Comparison of ENCODE assay signal across 20 cellular contexts in the genomic region with DNA sequence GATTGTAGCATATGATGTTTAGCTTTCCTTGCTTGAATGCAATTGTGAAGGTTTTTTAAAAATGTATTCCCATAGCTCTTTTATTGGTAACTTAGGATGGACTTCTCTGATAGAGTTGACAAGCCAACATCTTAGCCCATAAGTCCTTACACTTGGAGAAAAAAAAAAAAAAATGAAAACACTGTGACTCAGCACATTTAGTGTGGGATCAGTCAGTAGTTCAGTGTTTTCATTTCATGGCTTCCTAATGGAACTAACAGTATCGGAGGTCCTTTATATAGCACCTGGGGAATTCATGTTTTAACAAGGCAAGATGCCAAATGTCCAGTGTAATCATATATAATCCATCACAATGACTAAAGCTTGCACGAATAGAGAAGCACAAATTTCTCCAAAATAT.
DNase-seq lines count a peak whose midpoint lies in the region; ATAC-seq, FAIRE-seq and TF ChIP-seq lines count a peak whose summit lies in the region.
"Had no signal": no experiment of that assay in that cellular context is flagged by ENCODE, and none has a peak within 500 bp of the region (broad histone marks: within the 10 kb centered on the region; RNA-seq: fewer than 3 reads in every experiment).

No MANE protein-coding gene starts in this region.

- TF ChIP-seq CTCF in SK-N-SH (IDR thresholded peaks at IDR 0.05), result no peak
- no peak for TF ChIP-seq CTCF in K562 (IDR thresholded peaks at IDR 0.05 in 2 of 3, conservative IDR thresholded peaks at IDR 0.05 in 1 of 3; ENCODE audit: insufficient read depth in 2 of 3, low read depth in 1 of 3, low read length in 3 of 3)

- no peak overlapping the region for H3K4me3 ChIP-seq in SK-N-SH (ENCODE audit: low read depth in 2 of 2, low read length in 1 of 2)
- H3K4me3 ChIP-seq in K562, result no peak overlapping the region
- H3K4me3 ChIP-seq: BLaER1, cardiac muscle cell, upper lobe of left lung had no signal

- WGBS in SK-N-SH (ENCODE audit: low lambda C conversion rate), result 35% methylated on average over 2 of the region's 2 CpGs
- 0% methylated on average over 2 of the region's 2 CpGs for WGBS in K562 (ENCODE audit: insufficient coverage, low coverage, missing lambda C conversion rate)

- no peaks in the 10 kb centered on the region for H3K9me2 ChIP-seq in SK-N-SH

- TF ChIP-seq POLR2A in K562 (conservative IDR thresholded peaks at IDR 0.05), result no peak
- no peak for TF ChIP-seq POLR2A in GM18505 (IDR thresholded peaks at IDR 0.05; ENCODE audit: borderline replicate concordance, extremely low read depth, insufficient read depth, insufficient read length)

- intact Hi-C loops in K562 (cut with micrococcal nuclease), result no loop called here

- no peak overlapping the region for H3K9ac ChIP-seq in SK-N-SH
- H3K9ac ChIP-seq in K562 (ENCODE audit: insufficient read depth in 1 of 2, low read depth in 2 of 2, low read length in 2 of 2), result no peak overlapping the region
- H3K9ac ChIP-seq: BLaER1 had no signal

- in situ Hi-C loops in K562 (cut with MboI), result no loop called here

- H3K9me1 ChIP-seq in K562 (ENCODE audit: control insufficient read depth, insufficient read depth, low read length), result no peaks in the 10 kb centered on the region

- H3K4me2 ChIP-seq in SK-N-SH (no peak overlapping the region), K562 (ENCODE audit: insufficient read depth, low read length) (no peak overlapping the region)
- H3K4me2 ChIP-seq: BLaER1 had no signal

- no peak overlapping the region for H3K27ac ChIP-seq in SK-N-SH (ENCODE audit: low read depth in 2 of 2, low read length in 1 of 2)
- no peak overlapping the region for H3K27ac ChIP-seq in K562 (ENCODE audit: extremely low read depth, low read depth, low read length)
- H3K27ac ChIP-seq: BLaER1, cardiac muscle cell, HL-60, upper lobe of left lung had no signal

- no TSS peak for BruUV-seq in K562 (replicated peaks; lab: Mats Ljungman, UMichigan)

- CTCF ChIA-PET in SK-N-SH (lab: Yijun Ruan, JAX) (interaction anchor here (1.8 kb wide), 1 partner anchor 18 kb away, joined by 4 read pairs; no protein-coding TSS in a partner anchor), K562 (lab: Yijun Ruan, JAX; ENCODE audit: low intra/inter-chr PET ratio) (no interaction called here)

- H3K4me1 ChIP-seq in SK-N-SH (ENCODE audit: control insufficient read depth in 1 of 2, insufficient read depth in 2 of 2, low read depth in 1 of 2, low read length in 1 of 2) (peaks cover 0 to 6% of the 10 kb centered on the region in 2 experiments; a peak in 1 of 4 replicates), K562 (replicated peaks in 1 of 2; ENCODE audit: control insufficient read depth in 2 of 2, insufficient read depth in 2 of 2, low read length in 2 of 2) (no peaks in the 10 kb centered on the region)
- H3K4me1 ChIP-seq: BLaER1, upper lobe of left lung had no signal

- no peaks in the 10 kb centered on the region for H3K9me3 ChIP-seq in SK-N-SH
- no peaks in the 10 kb centered on the region for H3K9me3 ChIP-seq in K562 (replicated peaks; ENCODE audit: control insufficient read depth, insufficient read depth, low read depth, low read length)
- H3K9me3 ChIP-seq: BLaER1, upper lobe of left lung had no signal

- DNase-seq in SK-N-SH (no peak), K562 (ENCODE audit: extremely low read depth in 1 of 4, low spot score in 3 of 4) (peak in 1 of 4 experiments; percentile 1), glomerular visceral epithelial cell (ENCODE audit: extremely low spot score) (peak; percentile 55), SW480 (ENCODE audit: low spot score) (no peak)
- DNase-seq: activated CD4-positive, alpha-beta T cell treated with anti-CD3 and anti-CD28 coated beads, Interleukin-2, amount 10 ng/mL, durations not matched to agents 7 days and 5 days; glutamatergic neuron; left colon; NCI-H1436 treated with DMSO at 0.1 percent for 48 hours; SIG-M5; upper lobe of left lung had no signal

- no peak for ATAC-seq in SK-N-SH treated with all-trans-retinoic acid at 6 μM for 48 hours
- no peak for ATAC-seq in K562
- no peak for ATAC-seq in GM19324 (IDR thresholded peaks at IDR 0.05; ENCODE audit: low FRiP score, unreplicated experiment)
- ATAC-seq in GM18505 (IDR thresholded peaks at IDR 0.05; ENCODE audit: unreplicated experiment), result no peak
- ATAC-seq in GM19467 (IDR thresholded peaks at IDR 0.05; ENCODE audit: unreplicated experiment), result no peak
- ATAC-seq: activated T-helper 17 cell treated with anti-CD3 and anti-CD28 coated beads, Interleukin-2, amount 50 U/mL, for 72 hours; left colon had no signal

- H2AFZ ChIP-seq in SK-N-SH (ENCODE audit: low read depth) (no peak overlapping the region), K562 (ENCODE audit: low read depth, low read length) (no peak overlapping the region)

- H3K36me3 ChIP-seq in SK-N-SH (replicated peaks in 1 of 2; ENCODE audit: control insufficient read depth in 1 of 2, insufficient read depth in 2 of 2, low read length in 1 of 2) (no peaks in the 10 kb centered on the region), K562 (ENCODE audit: control insufficient read depth, insufficient read depth, low read length) (no peaks in the 10 kb centered on the region)
- H3K36me3 ChIP-seq: BLaER1, cardiac muscle cell, upper lobe of left lung had no signal

- no peaks in the 10 kb centered on the region for H3F3A ChIP-seq in SK-N-SH (replicated peaks; ENCODE audit: insufficient read depth)

- no peaks in the 10 kb centered on the region for H3K27me3 ChIP-seq in SK-N-SH (ENCODE audit: insufficient read depth)
- H3K27me3 ChIP-seq in K562 (ENCODE audit: control insufficient read depth in 2 of 2, insufficient read depth in 2 of 2, low read length in 2 of 2), result no peaks in the 10 kb centered on the region
- H3K27me3 ChIP-seq: BLaER1, cardiac muscle cell, upper lobe of left lung had no signal

- H4K20me1 ChIP-seq in SK-N-SH (ENCODE audit: insufficient read depth), result no peaks in the 10 kb centered on the region
- H4K20me1 ChIP-seq in K562 (replicated peaks; ENCODE audit: control insufficient read depth, insufficient read depth, low read length), result no peaks in the 10 kb centered on the region
- H4K20me1 ChIP-seq: BLaER1 had no signal

- no peak for FAIRE-seq in K562 (lab: Jason Lieb, UNC)
- FAIRE-seq: A204.1, G401.6 had no signal

- H3K79me2 ChIP-seq in SK-N-SH (ENCODE audit: insufficient read depth), result no peaks in the 10 kb centered on the region
- no peaks in the 10 kb centered on the region for H3K79me2 ChIP-seq in K562 (ENCODE audit: control insufficient read depth, insufficient read depth, low read length)

- TF ChIP-seq EP300 in SK-N-SH (IDR thresholded peaks at IDR 0.05; ENCODE audit: borderline replicate concordance in 1 of 2, low read depth in 1 of 2, low read length in 1 of 2) (no peak), K562 (IDR thresholded peaks at IDR 0.05; ENCODE audit: low read length) (no peak)

- POLR2A ChIA-PET in SK-N-SH (lab: Yijun Ruan, JAX), result no interaction called here
- POLR2A ChIA-PET in K562 (lab: Yijun Ruan, JAX), result no interaction called here

- TF ChIP-seq RAD21 in SK-N-SH (IDR thresholded peaks at IDR 0.05; ENCODE audit: low read length), result no peak
- TF ChIP-seq RAD21 in K562 (CRISPR knock-in tag; conservative IDR thresholded peaks at IDR 0.05 in 1 of 2, IDR thresholded peaks at IDR 0.05 in 1 of 2), result no peak

TF ChIP-seq in SK-N-SH treated with all-trans-retinoic acid at 6 μM for 48 hours, 23 proteins besides CTCF, POLR2A, EP300 and RAD21 (continues in another document):
- TF ChIP-seq, protein P1, sequence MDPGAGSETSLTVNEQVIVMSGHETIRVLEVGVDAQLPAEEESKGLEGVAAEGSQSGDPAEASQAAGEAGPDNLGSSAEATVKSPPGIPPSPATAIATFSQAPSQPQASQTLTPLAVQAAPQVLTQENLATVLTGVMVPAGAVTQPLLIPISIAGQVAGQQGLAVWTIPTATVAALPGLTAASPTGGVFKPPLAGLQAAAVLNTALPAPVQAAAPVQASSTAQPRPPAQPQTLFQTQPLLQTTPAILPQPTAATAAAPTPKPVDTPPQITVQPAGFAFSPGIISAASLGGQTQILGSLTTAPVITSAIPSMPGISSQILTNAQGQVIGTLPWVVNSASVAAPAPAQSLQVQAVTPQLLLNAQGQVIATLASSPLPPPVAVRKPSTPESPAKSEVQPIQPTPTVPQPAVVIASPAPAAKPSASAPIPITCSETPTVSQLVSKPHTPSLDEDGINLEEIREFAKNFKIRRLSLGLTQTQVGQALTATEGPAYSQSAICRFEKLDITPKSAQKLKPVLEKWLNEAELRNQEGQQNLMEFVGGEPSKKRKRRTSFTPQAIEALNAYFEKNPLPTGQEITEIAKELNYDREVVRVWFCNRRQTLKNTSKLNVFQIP (CRISPR knock-in tag; IDR thresholded peaks at IDR 0.05; ENCODE audit: borderline replicate concordance, low read depth), result no peak
- peak; percentile 42 for TF ChIP-seq ISL1 (CRISPR knock-in tag; IDR thresholded peaks at IDR 0.05)

TF ChIP-seq in SK-N-SH, 30 proteins besides CTCF, POLR2A, EP300 and RAD21:
- no peak for TF ChIP-seq NFIC (IDR thresholded peaks at IDR 0.05; ENCODE audit: borderline replicate concordance)
TF ChIP-seq in SK-N-SH: peak in this region for 0.

TF ChIP-seq in K562, 482 proteins besides CTCF, POLR2A, EP300 and RAD21 (continues in another document):
- no peak for TF ChIP-seq MCM2 (IDR thresholded peaks at IDR 0.05; ENCODE audit: low read depth)
- no peak for TF ChIP-seq ZNF143 (CRISPR knock-in tag; IDR thresholded peaks at IDR 0.05)
- TF ChIP-seq MEF2A (IDR thresholded peaks at IDR 0.05; ENCODE audit: control insufficient read depth, low read depth, low read length), result no peak
- TF ChIP-seq NCOA2 (IDR thresholded peaks at IDR 0.05; ENCODE audit: partially characterized antibody in 2 of 2), result no peak
- peak; percentile 47; the same call in 1 of the 2 replicates for TF ChIP-seq BACH1 (tag; IDR thresholded peaks at IDR 0.05)
- no peak for TF ChIP-seq ZFP36 (IDR thresholded peaks at IDR 0.05; ENCODE audit: low read depth, low read length, partially characterized antibody)
- no peak for TF ChIP-seq STAT5B (CRISPR knock-in tag; IDR thresholded peaks at IDR 0.05)
- TF ChIP-seq FOXA3 (CRISPR knock-in tag; conservative IDR thresholded peaks at IDR 0.05 in 1 of 2, IDR thresholded peaks at IDR 0.05 in 1 of 2), result no peak
- TF ChIP-seq, protein P2, sequence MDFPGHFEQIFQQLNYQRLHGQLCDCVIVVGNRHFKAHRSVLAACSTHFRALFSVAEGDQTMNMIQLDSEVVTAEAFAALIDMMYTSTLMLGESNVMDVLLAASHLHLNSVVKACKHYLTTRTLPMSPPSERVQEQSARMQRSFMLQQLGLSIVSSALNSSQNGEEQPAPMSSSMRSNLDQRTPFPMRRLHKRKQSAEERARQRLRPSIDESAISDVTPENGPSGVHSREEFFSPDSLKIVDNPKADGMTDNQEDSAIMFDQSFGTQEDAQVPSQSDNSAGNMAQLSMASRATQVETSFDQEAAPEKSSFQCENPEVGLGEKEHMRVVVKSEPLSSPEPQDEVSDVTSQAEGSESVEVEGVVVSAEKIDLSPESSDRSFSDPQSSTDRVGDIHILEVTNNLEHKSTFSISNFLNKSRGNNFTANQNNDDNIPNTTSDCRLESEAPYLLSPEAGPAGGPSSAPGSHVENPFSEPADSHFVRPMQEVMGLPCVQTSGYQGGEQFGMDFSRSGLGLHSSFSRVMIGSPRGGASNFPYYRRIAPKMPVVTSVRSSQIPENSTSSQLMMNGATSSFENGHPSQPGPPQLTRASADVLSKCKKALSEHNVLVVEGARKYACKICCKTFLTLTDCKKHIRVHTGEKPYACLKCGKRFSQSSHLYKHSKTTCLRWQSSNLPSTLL (IDR thresholded peaks at IDR 0.05), result no peak
